Comparison of ENCODE assay signal across 7 cellular contexts in genomic region chr19:18701250-18701608, GRCh38. TPM values are rescaled to one million over a fixed set of nuclear protein-coding genes. Genes with fewer than 3 reads are reported as not detected.
DNase-seq lines count a peak whose midpoint lies in the region; ATAC-seq and TF ChIP-seq lines count a peak whose summit lies in the region.

No MANE protein-coding gene starts in this region.

- peak overlapping the region; percentile 45 to 78 (median 72) for H3K4me3 Mint-ChIP-seq in brain

- peaks cover 0 to 4% of the 10 kb centered on the region in 2 donors for H3K36me3 ChIP-seq in neuronal stem cell (replicated peaks in 1 of 2; ENCODE audit: control insufficient read depth in 2 of 2, insufficient read depth in 2 of 2, low read length in 2 of 2)

- peak overlapping the region; percentile 80 for H3K4me2 ChIP-seq in neuronal stem cell (ENCODE audit: insufficient read depth, low read length, poor library complexity, severe bottlenecking)

- H2BK5ac ChIP-seq in neuronal stem cell (ENCODE audit: low read length) = no peak overlapping the region

- H4K91ac ChIP-seq in neuronal stem cell (ENCODE audit: low read depth, low read length, poor library complexity) = no peak overlapping the region

- H3K9ac ChIP-seq in neuronal stem cell (ENCODE audit: low read depth, low read length, poor library complexity) = peak overlapping the region; percentile 33

- no peak overlapping the region for H3K23ac ChIP-seq in neuronal stem cell (ENCODE audit: low read depth, low read length, poor library complexity)

- no peak overlapping the region for H2BK15ac ChIP-seq in neuronal stem cell (ENCODE audit: low read length)

- no peaks in the 10 kb centered on the region for H3K9me3 Mint-ChIP-seq in brain

- no peak overlapping the region for H2AK5ac ChIP-seq in neuronal stem cell (ENCODE audit: low read depth, low read length)

- H3K4ac ChIP-seq in neuronal stem cell (ENCODE audit: low read length) = no peak overlapping the region

- TF ChIP-seq CTCF in brain (conservative IDR thresholded peaks at IDR 0.05) = no peak

- peaks cover 7% of the 10 kb centered on the region for H3K79me1 ChIP-seq in neuronal stem cell (ENCODE audit: low read depth, low read length)

- no peaks in the 10 kb centered on the region for H3K27me3 Mint-ChIP-seq in brain

- WGBS in neuronal stem cell (ENCODE audit: extremely low coverage in 2 of 2, insufficient read length in 2 of 2, insufficient replicate concordance in 1 of 2), 2 donors = no CpG with 5 or more reads among the region's 7 CpGs

- H3K18ac ChIP-seq in neuronal stem cell (ENCODE audit: low read length) = peak overlapping the region; percentile 90

- H3K14ac ChIP-seq in neuronal stem cell (ENCODE audit: low read length) = no peak overlapping the region

- H3K36me3 Mint-ChIP-seq in brain = peaks cover 7% of the 10 kb centered on the region

- H2AFZ ChIP-seq in neuronal stem cell (ENCODE audit: low read length) = peak overlapping the region; percentile 36

- H3K4me3 ChIP-seq in neuronal stem cell (ENCODE audit: low read length in 2 of 2) = peak overlapping the region in 1 of 2 donors; percentile 42

- H2BK12ac ChIP-seq in neuronal stem cell (ENCODE audit: low read length) = no peak overlapping the region

- H2BK120ac ChIP-seq in neuronal stem cell (ENCODE audit: low read depth, low read length) = no peak overlapping the region

- peak overlapping the region; percentile 45 for H3K27ac ChIP-seq in neuronal stem cell (replicated peaks; ENCODE audit: low read length)

- H4K8ac ChIP-seq in neuronal stem cell (ENCODE audit: low read depth, low read length) = no peak overlapping the region

- peaks cover 31% of the 10 kb centered on the region for H3K4me1 Mint-ChIP-seq in brain

- ATAC-seq in GM19025 (IDR thresholded peaks at IDR 0.05; ENCODE audit: low read depth, unreplicated experiment) (peak; percentile 12), HG03175 (IDR thresholded peaks at IDR 0.05; ENCODE audit: unreplicated experiment) (peak; percentile 35), GM21526 (IDR thresholded peaks at IDR 0.05; ENCODE audit: low FRiP score, unreplicated experiment) (no peak)

- peaks cover 7 to 20% of the 10 kb centered on the region in 2 donors for H3K4me1 ChIP-seq in neuronal stem cell (ENCODE audit: control insufficient read depth in 2 of 2, insufficient read depth in 1 of 2, low read depth in 1 of 2, low read length in 2 of 2)

- DNase-seq in neuronal stem cell (ENCODE audit: low spot score) = no peak
- DNase-seq in dermis blood vessel endothelial cell = no peak
- DNase-seq in activated CD4-positive, alpha-beta T cell treated with anti-CD3 and anti-CD28 coated beads for 48 hours = no peak

- peaks cover 0 to 3% of the 10 kb centered on the region in 2 donors for H3K9me3 ChIP-seq in neuronal stem cell (replicated peaks in 1 of 2; ENCODE audit: control insufficient read depth in 2 of 2, insufficient read depth in 1 of 2, low read depth in 1 of 2, low read length in 2 of 2)

- H3K27ac Mint-ChIP-seq in brain = peak overlapping the region in 3 of 5 experiments; percentile 70 to 90 (median 71)

- no peaks in the 10 kb centered on the region for H3K27me3 ChIP-seq in neuronal stem cell (ENCODE audit: control insufficient read depth in 3 of 3, insufficient read depth in 3 of 3, low read depth in 1 of 3, low read length in 3 of 3)

RNA-seq across cellular contexts. Expression of gene CRTC1, which starts 17.7 kb away (rescaled TPM):
- polyA plus RNA-seq in brain (ENCODE audit: insufficient read depth, low read depth, low replicate concordance) = 29.6 TPM
- 17.4 TPM for polyA plus RNA-seq in neuronal stem cell (2013, experiment 1 of 2)
- polyA plus RNA-seq in neuronal stem cell (2013, experiment 2 of 2) = 17.8 TPM
- 1.2 and 1.8 TPM in 2 replicates for total RNA-seq in dermis blood vessel endothelial cell
